14 cellular contexts compared by ENCODE assay signal in the genomic region with DNA sequence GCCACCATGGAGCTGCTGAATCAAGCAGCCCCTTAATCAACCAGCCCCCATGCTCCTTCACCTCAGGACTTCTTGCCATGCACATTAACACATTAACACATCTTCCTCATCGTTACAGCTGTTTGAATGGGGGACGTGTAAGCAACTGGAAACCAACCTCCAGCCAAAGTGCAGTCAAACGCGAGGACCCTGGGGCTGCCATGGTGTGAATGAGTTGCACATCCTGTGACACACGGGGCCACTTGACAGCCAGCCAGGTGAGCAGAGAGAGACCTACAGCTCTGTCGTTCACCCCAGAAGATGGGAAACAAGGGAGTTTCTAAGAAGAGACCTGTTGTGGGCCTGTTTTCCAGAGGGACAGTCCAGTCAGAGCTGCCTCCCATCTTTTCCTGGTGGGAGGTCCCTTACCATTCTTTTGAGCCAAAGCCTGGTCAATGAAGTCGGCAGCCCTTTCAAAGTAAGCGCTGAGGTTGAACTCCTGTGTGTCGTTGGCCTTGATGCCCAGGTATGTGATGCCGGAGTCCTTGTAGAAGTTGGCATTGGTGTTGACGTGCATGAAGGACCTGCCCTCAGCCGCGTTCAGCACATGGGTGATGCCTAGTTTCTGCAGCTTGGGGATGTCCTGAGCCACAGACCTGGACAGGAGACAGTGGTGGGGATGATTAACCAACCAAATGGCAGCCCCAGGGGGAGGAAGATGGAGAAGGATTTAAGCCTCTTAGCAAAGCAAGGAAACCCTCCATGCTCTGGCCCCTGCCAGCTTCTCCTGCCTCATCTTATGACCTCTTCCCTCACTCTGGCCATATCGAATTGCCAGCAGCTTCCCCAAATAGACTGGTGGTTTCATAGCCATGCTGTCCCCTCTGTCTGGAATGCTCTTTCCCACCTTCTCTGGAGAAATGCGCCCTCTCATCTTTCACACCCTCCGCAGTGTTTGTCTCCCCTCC. TPM values are rescaled to one million over a fixed set of nuclear protein-coding genes. Genes with fewer than 3 reads are reported as not detected.
"Had no signal": no experiment of that assay in that cellular context is flagged by ENCODE, and none has a peak within 500 bp of the region (broad histone marks: within the 10 kb centered on the region; RNA-seq: fewer than 3 reads in every experiment).

No MANE protein-coding gene starts in this region.

- H3K27me3 ChIP-seq: cardiac muscle cell, foreskin keratinocyte, pancreas, suprapubic skin, upper lobe of left lung had no signal

- H3K27ac Mint-ChIP-seq: activated naive CD4-positive, alpha-beta T cell treated with anti-CD3 and anti-CD28 coated beads for 36 hours; stimulated activated naive CD8-positive, alpha-beta T cell treated with anti-CD3 and anti-CD28 coated beads, Interleukin-15, Interleukin-2, amounts not matched to agents 100 ng/mL and 50 ng/mL, for 24 hours had no signal

- H3K9me3 Mint-ChIP-seq: activated naive CD4-positive, alpha-beta T cell treated with anti-CD3 and anti-CD28 coated beads for 36 hours; naive thymus-derived CD4-positive, alpha-beta T cell; stimulated activated naive CD8-positive, alpha-beta T cell treated with anti-CD3 and anti-CD28 coated beads, Interleukin-15, Interleukin-2, amounts not matched to agents 100 ng/mL and 50 ng/mL, for 24 hours had no signal

- ATAC-seq: foreskin keratinocyte; naive thymus-derived CD4-positive, alpha-beta T cell; pancreas had no signal

- DNase-seq: activated CD4-positive, alpha-beta T cell treated with anti-CD3 and anti-CD28 coated beads, Interleukin-2, amount 50 U/mL, for 1 hour; activated naive CD4-positive, alpha-beta T cell treated with anti-CD3 and anti-CD28 coated beads for 36 hours; foreskin keratinocyte; naive thymus-derived CD4-positive, alpha-beta T cell; retina; small intestine; upper lobe of left lung had no signal

- H3K4me3 ChIP-seq: cardiac muscle cell, pancreas, suprapubic skin, upper lobe of left lung had no signal

- H3K27ac ChIP-seq: cardiac muscle cell, foreskin keratinocyte, suprapubic skin, upper lobe of left lung had no signal

- H3K9me3 ChIP-seq: pancreas, suprapubic skin, upper lobe of left lung had no signal

- H3K4me3 Mint-ChIP-seq: activated naive CD4-positive, alpha-beta T cell treated with anti-CD3 and anti-CD28 coated beads for 36 hours; stimulated activated naive CD8-positive, alpha-beta T cell treated with anti-CD3 and anti-CD28 coated beads, Interleukin-15, Interleukin-2, amounts not matched to agents 100 ng/mL and 50 ng/mL, for 24 hours had no signal

RNA-seq across cellular contexts. Expression of gene CFAP97D1, which starts 5.7 kb away (rescaled TPM):
- total RNA-seq: activated CD8-positive, alpha-beta memory T cell treated with anti-CD3 and anti-CD28 coated beads for 36 hours; activated naive CD4-positive, alpha-beta T cell treated with anti-CD3 and anti-CD28 coated beads for 36 hours; cardiac muscle cell; foreskin keratinocyte; lung microvascular endothelial cell; naive thymus-derived CD4-positive, alpha-beta T cell had no signal
- polyA plus RNA-seq: cardiac muscle cell; foreskin keratinocyte; naive thymus-derived CD4-positive, alpha-beta T cell; pancreas; small intestine had no signal

RNA-seq across cellular contexts. Expression of gene SOST, which starts 16.0 kb away (rescaled TPM):
- total RNA-seq: activated CD8-positive, alpha-beta memory T cell treated with anti-CD3 and anti-CD28 coated beads for 36 hours; activated naive CD4-positive, alpha-beta T cell treated with anti-CD3 and anti-CD28 coated beads for 36 hours; foreskin keratinocyte; lung microvascular endothelial cell; naive thymus-derived CD4-positive, alpha-beta T cell; pancreas; SK-MEL-5; suprapubic skin; upper lobe of left lung had no signal
- polyA plus RNA-seq: naive thymus-derived CD4-positive, alpha-beta T cell; pancreas; small intestine had no signal

RNA-seq across cellular contexts. Expression of gene MPP3, which starts 58.4 kb away (rescaled TPM):
- polyA plus RNA-seq: naive thymus-derived CD4-positive, alpha-beta T cell had no signal
